20 cellular contexts compared by ENCODE assay signal in genomic region chr15:63899193-63899592, GRCh38.
A peak's percentile ranks its signal among the peaks of the same experiment; 100 is the strongest.
DNase-seq lines count a peak whose midpoint lies in the region; ATAC-seq and TF ChIP-seq lines count a peak whose summit lies in the region.
"Had no signal": no experiment of that assay in that cellular context is flagged by ENCODE, and none has a peak within 500 bp of the region (broad histone marks: within the 10 kb centered on the region; RNA-seq: fewer than 3 reads in every experiment).

No MANE protein-coding gene starts in this region.

- DNase-seq in T-helper 2 cell treated with Interferon-gamma antibody and Interleukin-4, amounts not matched to agents 5 μg/mL and 100 μg/mL, for 36 hours (ENCODE audit: low spot score): no peak
- DNase-seq in T-helper 2 cell: no peak
- DNase-seq in GF-D8 (lab: John Stamatoyannopoulos, UW): peak; percentile 46
- DNase-seq in activated naive CD8-positive, alpha-beta T cell treated with anti-CD3 and anti-CD28 coated beads, Interleukin-2, amount 10 ng/mL, durations not matched to agents 7 days and 5 days: no peak
- no peak for DNase-seq in trophoblast cell
- DNase-seq in esophagus muscularis mucosa (ENCODE audit: extremely low spot score): no peak
- DNase-seq: 8988T; effector CD8-positive, alpha-beta T cell; EL; hippocampal formation; MM.1S; NCI-H1930; NCI-H446 treated with DMSO at 0.1 percent for 48 hours; psoas muscle had no signal

- no peak overlapping the region for H2BK120ac ChIP-seq in trophoblast cell (ENCODE audit: insufficient read depth, low read length, poor library complexity)

- no peak overlapping the region for H3K23ac ChIP-seq in trophoblast cell (ENCODE audit: low read length)

- no peak for TF ChIP-seq CTCF in esophagus muscularis mucosa (IDR thresholded peaks at IDR 0.05)

- H3K18ac ChIP-seq in trophoblast cell (ENCODE audit: low read length): no peak overlapping the region

- H4K8ac ChIP-seq in trophoblast cell (ENCODE audit: low read depth, low read length): no peak overlapping the region

- no peak overlapping the region for H2AFZ ChIP-seq in trophoblast cell (ENCODE audit: insufficient read depth, low read length, poor library complexity)

- H3K9me3 ChIP-seq in trophoblast cell (ENCODE audit: insufficient read depth, low read depth, low read length) (peaks cover 2% of the 10 kb centered on the region), esophagus muscularis mucosa (peaks cover 0 to 6% (median 0%) of the 10 kb centered on the region in 4 donors)
- H3K9me3 ChIP-seq: psoas muscle had no signal

- WGBS in trophoblast cell (ENCODE audit: extremely low coverage, insufficient coverage, insufficient read length): no CpG with 5 or more reads among the region's 7 CpGs
- 75% methylated on average over 7 of the region's 7 CpGs for WGBS in esophagus muscularis mucosa

- H3K4me3 ChIP-seq in trophoblast cell (ENCODE audit: low read depth, low read length): no peak overlapping the region
- no peak overlapping the region for H3K4me3 ChIP-seq in esophagus muscularis mucosa
- H3K4me3 ChIP-seq: psoas muscle, SK-N-MC had no signal

- intact Hi-C loops in esophagus muscularis mucosa (cut with DNase I): no loop called here

- H3K36me3 ChIP-seq in trophoblast cell (ENCODE audit: control insufficient read depth in 1 of 2, insufficient read depth in 2 of 2, low read length in 2 of 2) (no peaks in the 10 kb centered on the region), esophagus muscularis mucosa (no peaks in the 10 kb centered on the region)

- no peak overlapping the region for H3K14ac ChIP-seq in trophoblast cell (ENCODE audit: low read length)

- peaks cover 6 to 7% of the 10 kb centered on the region in 2 experiments for H3K4me1 ChIP-seq in trophoblast cell (ENCODE audit: control insufficient read depth in 1 of 2, insufficient read depth in 2 of 2, low read length in 2 of 2)
- H3K4me1 ChIP-seq in esophagus muscularis mucosa: peaks cover 5 to 19% (median 15%) of the 10 kb centered on the region in 4 donors

- H2BK5ac ChIP-seq in trophoblast cell (ENCODE audit: low read depth, low read length, poor library complexity): no peak overlapping the region

- H3K79me1 ChIP-seq in trophoblast cell (ENCODE audit: low read length): no peaks in the 10 kb centered on the region

- no peak overlapping the region for H3K4ac ChIP-seq in trophoblast cell (ENCODE audit: low read depth, low read length)

- H3K4me3 Mint-ChIP-seq in T-helper 2 cell treated with Interferon-gamma antibody and Interleukin-4, amounts not matched to agents 5 μg/mL and 100 μg/mL, for 36 hours: no peak overlapping the region
- H3K4me3 Mint-ChIP-seq in activated naive CD8-positive, alpha-beta T cell treated with anti-CD3 and anti-CD28 coated beads, Interleukin-2, amount 10 ng/mL, durations not matched to agents 7 days and 5 days: peak overlapping the region; percentile 8

- no peaks in the 10 kb centered on the region for H3K79me2 ChIP-seq in trophoblast cell (ENCODE audit: control insufficient read depth, insufficient read depth, low read length, poor library complexity)

- H3K27ac ChIP-seq in trophoblast cell (ENCODE audit: low read depth, low read length) (no peak overlapping the region), esophagus muscularis mucosa (replicated peaks in 1 of 4) (no peak overlapping the region)
- H3K27ac ChIP-seq: C4-2B, SK-N-MC, VCaP had no signal

- POLR2A ChIA-PET in activated naive CD8-positive, alpha-beta T cell treated with anti-CD3 and anti-CD28 coated beads, Interleukin-2, amount 10 ng/mL, durations not matched to agents 7 days and 5 days (lab: Charles Lee): no interaction called here

- no peak overlapping the region for H3K9ac ChIP-seq in trophoblast cell (ENCODE audit: low read length)

- H3K27me3 Mint-ChIP-seq in T-helper 2 cell treated with Interferon-gamma antibody and Interleukin-4, amounts not matched to agents 5 μg/mL and 100 μg/mL, for 36 hours (ENCODE audit: low read depth): no peaks in the 10 kb centered on the region
- H3K27me3 Mint-ChIP-seq in activated naive CD8-positive, alpha-beta T cell treated with anti-CD3 and anti-CD28 coated beads, Interleukin-2, amount 10 ng/mL, durations not matched to agents 7 days and 5 days: peaks cover 5% of the 10 kb centered on the region

- no peaks in the 10 kb centered on the region for H3K9me3 Mint-ChIP-seq in T-helper 2 cell treated with Interferon-gamma antibody and Interleukin-4, amounts not matched to agents 5 μg/mL and 100 μg/mL, for 36 hours
- H3K9me3 Mint-ChIP-seq in activated naive CD8-positive, alpha-beta T cell treated with anti-CD3 and anti-CD28 coated beads, Interleukin-2, amount 10 ng/mL, durations not matched to agents 7 days and 5 days: no peaks in the 10 kb centered on the region
- H3K9me3 Mint-ChIP-seq: activated naive CD4-positive, alpha-beta T cell treated with anti-CD3 and anti-CD28 coated beads, Interleukin-2, amount 50 U/mL, for 72 hours had no signal

- H3K27ac Mint-ChIP-seq in T-helper 2 cell treated with Interferon-gamma antibody and Interleukin-4, amounts not matched to agents 5 μg/mL and 100 μg/mL, for 36 hours: peak overlapping the region; percentile 4
- H3K27ac Mint-ChIP-seq in activated naive CD8-positive, alpha-beta T cell treated with anti-CD3 and anti-CD28 coated beads, Interleukin-2, amount 10 ng/mL, durations not matched to agents 7 days and 5 days: peak overlapping the region; percentile 55

- peak overlapping the region; percentile 9 for H2AK5ac ChIP-seq in trophoblast cell (ENCODE audit: low read length)

- no peak for TF ChIP-seq POLR2A in esophagus muscularis mucosa (IDR thresholded peaks at IDR 0.05; ENCODE audit: low read depth)

- no peaks in the 10 kb centered on the region for H3K36me3 Mint-ChIP-seq in T-helper 2 cell treated with Interferon-gamma antibody and Interleukin-4, amounts not matched to agents 5 μg/mL and 100 μg/mL, for 36 hours (ENCODE audit: low read depth)
- no peaks in the 10 kb centered on the region for H3K36me3 Mint-ChIP-seq in activated naive CD8-positive, alpha-beta T cell treated with anti-CD3 and anti-CD28 coated beads, Interleukin-2, amount 10 ng/mL, durations not matched to agents 7 days and 5 days
- H3K36me3 Mint-ChIP-seq: activated naive CD4-positive, alpha-beta T cell treated with anti-CD3 and anti-CD28 coated beads, Interleukin-2, amount 50 U/mL, for 72 hours had no signal

- peaks cover 39% of the 10 kb centered on the region for H3K4me1 Mint-ChIP-seq in T-helper 2 cell treated with Interferon-gamma antibody and Interleukin-4, amounts not matched to agents 5 μg/mL and 100 μg/mL, for 36 hours (ENCODE audit: low read depth)
- H3K4me1 Mint-ChIP-seq in activated naive CD8-positive, alpha-beta T cell treated with anti-CD3 and anti-CD28 coated beads, Interleukin-2, amount 10 ng/mL, durations not matched to agents 7 days and 5 days: peaks cover 41% of the 10 kb centered on the region

- no peak overlapping the region for H3K4me2 ChIP-seq in trophoblast cell (ENCODE audit: low read length)

- H4K91ac ChIP-seq in trophoblast cell (ENCODE audit: low read depth, low read length): no peak overlapping the region

- TF ChIP-seq EP300 in esophagus muscularis mucosa (IDR thresholded peaks at IDR 0.05): no peak

- ATAC-seq in activated naive CD8-positive, alpha-beta T cell treated with anti-CD3 and anti-CD28 coated beads, Interleukin-2, amount 10 ng/mL, durations not matched to agents 7 days and 5 days (ENCODE audit: low read depth): no peak
- ATAC-seq in GM18868 (IDR thresholded peaks at IDR 0.05; ENCODE audit: unreplicated experiment) (no peak), HG03025 (IDR thresholded peaks at IDR 0.05; ENCODE audit: low FRiP score, unreplicated experiment) (no peak)
- ATAC-seq: activated naive CD4-positive, alpha-beta T cell treated with anti-CD3 and anti-CD28 coated beads, Interleukin-2, amount 50 U/mL, for 72 hours; psoas muscle had no signal

- no peak overlapping the region for H2BK12ac ChIP-seq in trophoblast cell (ENCODE audit: low read length)

- H4K12ac ChIP-seq in trophoblast cell (ENCODE audit: low read depth, low read length): no peak overlapping the region

- no peaks in the 10 kb centered on the region for H3K27me3 ChIP-seq in trophoblast cell (ENCODE audit: insufficient read depth, low read length)
- no peaks in the 10 kb centered on the region for H3K27me3 ChIP-seq in esophagus muscularis mucosa
